In the genomic region with DNA sequence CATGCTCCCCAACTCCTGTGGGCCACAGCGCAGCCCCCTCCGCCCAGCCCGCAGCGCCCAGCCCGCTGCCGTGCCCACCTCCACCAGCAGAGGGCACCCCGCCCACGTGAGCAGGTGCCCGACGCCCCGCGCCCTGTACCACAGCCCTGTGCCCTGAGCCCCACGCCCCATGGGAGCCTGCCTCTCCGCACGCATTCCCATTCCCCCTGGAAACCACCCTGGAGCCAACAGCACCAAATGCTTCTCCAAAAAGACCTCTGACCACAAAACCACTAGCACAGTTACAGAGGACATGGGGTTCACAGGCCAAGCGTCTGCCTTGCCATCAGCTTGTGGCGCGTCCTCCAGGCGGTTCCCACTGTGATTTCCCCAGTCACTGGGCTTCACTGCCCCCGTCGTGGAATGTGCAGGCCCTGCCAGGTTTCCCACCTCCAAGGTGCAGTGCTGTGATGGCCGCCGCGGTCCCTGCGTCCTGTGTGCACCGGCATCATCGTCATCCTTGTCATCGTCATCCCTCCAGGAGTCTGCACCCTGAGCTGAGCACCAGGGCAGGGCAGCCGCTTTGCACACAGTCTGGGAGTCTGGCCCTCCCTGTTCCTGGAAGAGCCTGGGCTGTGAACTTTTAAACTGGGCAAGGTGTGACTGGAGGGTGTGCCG, we compare ENCODE assay signal across 8 cellular contexts.
DNase-seq lines count a peak whose midpoint lies in the region; ATAC-seq and TF ChIP-seq lines count a peak whose summit lies in the region.

No MANE protein-coding gene starts in this region.

- H3K4ac ChIP-seq in mesendoderm (ENCODE audit: low read depth, low read length): no peak overlapping the region

- no peak overlapping the region for H3K9ac ChIP-seq in mesendoderm (ENCODE audit: low read length)

- H3K9me3 Mint-ChIP-seq in nephron progenitor cell: no peaks in the 10 kb centered on the region

- ATAC-seq in Right ventricle myocardium inferior: peak; percentile 60

- peaks cover 37 to 87% (median 75%) of the 10 kb centered on the region in 4 donors for H3K4me1 ChIP-seq in transverse colon
- H3K4me1 ChIP-seq in mesendoderm (ENCODE audit: control insufficient read depth, low read depth, low read length): no peaks in the 10 kb centered on the region

- WGBS in transverse colon (ENCODE audit: low coverage in 1 of 2), 2 donors: 45% methylated on average over 20 of the region's 30 CpGs; no CpG with 5 or more reads in 1 of the 2 donors
- no CpG with 5 or more reads among the region's 30 CpGs for WGBS in mesendoderm (ENCODE audit: extremely low coverage, insufficient coverage, low lambda C conversion rate)

- H3K56ac ChIP-seq in mesendoderm (ENCODE audit: low read length): no peak overlapping the region

- H3K36me3 Mint-ChIP-seq in nephron progenitor cell (ENCODE audit: low read depth): no peaks in the 10 kb centered on the region

- H2BK5ac ChIP-seq in mesendoderm (ENCODE audit: low read length): no peak overlapping the region

- peaks cover 4% of the 10 kb centered on the region for H3K4me1 Mint-ChIP-seq in nephron progenitor cell

- TF ChIP-seq CTCF in epithelial cell of esophagus (IDR thresholded peaks at IDR 0.05; ENCODE audit: insufficient read depth, low read depth, low read length, missing control alignments) (peak; percentile 59), nephron progenitor cell (IDR thresholded peaks at IDR 0.05) (peak; percentile 92), transverse colon (IDR thresholded peaks at IDR 0.05) (peak; percentile 95 to 99 (median 99))

- DNase-seq in Right ventricle myocardium inferior (ENCODE audit: missing footprints) (peak; percentile 90), cardiac septum (ENCODE audit: low spot score) (no peak), MG63 (peak; percentile 48), epithelial cell of esophagus (ENCODE audit: low read depth) (peak; percentile 18), nephron progenitor cell (peak; percentile 86), transverse colon (peak; percentile 88), mesendoderm (no peak)
- peak; percentile 78 for DNase-seq in activated CD8-positive, alpha-beta memory T cell treated with anti-CD3 and anti-CD28 coated beads, Interleukin-2, amount 50 U/mL, for 4 hours

- peaks cover 30% of the 10 kb centered on the region for H3K27me3 Mint-ChIP-seq in nephron progenitor cell (ENCODE audit: low read depth, poor library complexity)

- H3K36me3 ChIP-seq in MG63 (no peaks in the 10 kb centered on the region), transverse colon (no peaks in the 10 kb centered on the region), mesendoderm (ENCODE audit: control insufficient read depth, insufficient read depth, low read length) (no peaks in the 10 kb centered on the region)

- no peak overlapping the region for H3K4me3 ChIP-seq in MG63
- no peak overlapping the region for H3K4me3 ChIP-seq in epithelial cell of esophagus (ENCODE audit: low read length)
- H3K4me3 ChIP-seq in transverse colon: no peak overlapping the region
- H3K4me3 ChIP-seq in mesendoderm (ENCODE audit: low read length): no peak overlapping the region

- in situ Hi-C loops in transverse colon (cut with MboI; ENCODE audit: low pct_ligation_motif_present in 1 of 4, low pct_unique_long_range_greater_than_20kb in 1 of 4, low sequenced_read_pairs in 3 of 4): loop anchor here in 3 of 4 donors (5.0 to 25.0 kb wide), 5 partner anchors 76 to 246 kb away; a partner anchor contains a TSS

- no peaks in the 10 kb centered on the region for H3K79me2 ChIP-seq in mesendoderm (ENCODE audit: control insufficient read depth, insufficient read depth, low read length)

- no peak overlapping the region for H2BK15ac ChIP-seq in mesendoderm (replicated peaks; ENCODE audit: low read depth)

- no peak overlapping the region for H4K5ac ChIP-seq in mesendoderm (ENCODE audit: low read length)

- H3K27ac Mint-ChIP-seq in nephron progenitor cell: no peak overlapping the region

- no peak overlapping the region for H3K18ac ChIP-seq in mesendoderm (ENCODE audit: low read length)

- no peak overlapping the region for H3K4me2 ChIP-seq in mesendoderm (ENCODE audit: low read length)

- no peaks in the 10 kb centered on the region for H3K79me1 ChIP-seq in mesendoderm (ENCODE audit: low read length)

- no peak for TF ChIP-seq POLR2A in transverse colon (IDR thresholded peaks at IDR 0.05)

- no peak overlapping the region for H2AK5ac ChIP-seq in mesendoderm (ENCODE audit: low read length)

- H3K27ac ChIP-seq in transverse colon (peak overlapping the region; percentile 88 to 91 (median 90)), mesendoderm (ENCODE audit: low read depth, low read length) (no peak overlapping the region)

- H3K9me3 ChIP-seq in MG63 (no peaks in the 10 kb centered on the region), transverse colon (no peaks in the 10 kb centered on the region)

- H4K8ac ChIP-seq in mesendoderm (ENCODE audit: low read depth, low read length): no peak overlapping the region

- peak; percentile 79 for TF ChIP-seq EP300 in transverse colon (IDR thresholded peaks at IDR 0.05; ENCODE audit: low read depth)

- no peaks in the 10 kb centered on the region for H3K27me3 ChIP-seq in MG63
- H3K27me3 ChIP-seq in transverse colon: no peaks in the 10 kb centered on the region
- no peaks in the 10 kb centered on the region for H3K27me3 ChIP-seq in mesendoderm (ENCODE audit: insufficient read depth, low read length, poor library complexity)

- no peak overlapping the region for H3K4me3 Mint-ChIP-seq in nephron progenitor cell

- H3K23ac ChIP-seq in mesendoderm (ENCODE audit: low read length): no peak overlapping the region

- no peak overlapping the region for H2BK120ac ChIP-seq in mesendoderm (ENCODE audit: low read depth, low read length)

- intact Hi-C loops in Right ventricle myocardium inferior (cut with DNase I): loop anchor here (1.0 kb wide), 2 partner anchors 119 to 179 kb away; no protein-coding TSS in a partner anchor
- intact Hi-C loops in cardiac septum (cut with DNase I): loop anchor here (2.0 kb wide), 2 partner anchors 118 to 180 kb away; no protein-coding TSS in a partner anchor
- intact Hi-C loops in transverse colon (cut with DNase I; ENCODE audit: low total_unique reads): no loop called here

Comparison
In these comparisons a context has a peak if more than half of its experiments do, and no peak if none do; other contexts are left out.
1. DNase-seq: peak in Right ventricle myocardium inferior (single experiment), MG63 (single experiment), activated CD8-positive, alpha-beta memory T cell treated with anti-CD3 and anti-CD28 coated beads, Interleukin-2, amount 50 U/mL, for 4 hours (single experiment), epithelial cell of esophagus (single experiment), nephron progenitor cell (single experiment) and transverse colon (single experiment); none in cardiac septum (single experiment) and mesendoderm (single experiment).
2. Peak in every context shown above with its lines, with median percentiles within 50 percentile points of each other: CTCF ChIP-seq.